In the genomic region with DNA sequence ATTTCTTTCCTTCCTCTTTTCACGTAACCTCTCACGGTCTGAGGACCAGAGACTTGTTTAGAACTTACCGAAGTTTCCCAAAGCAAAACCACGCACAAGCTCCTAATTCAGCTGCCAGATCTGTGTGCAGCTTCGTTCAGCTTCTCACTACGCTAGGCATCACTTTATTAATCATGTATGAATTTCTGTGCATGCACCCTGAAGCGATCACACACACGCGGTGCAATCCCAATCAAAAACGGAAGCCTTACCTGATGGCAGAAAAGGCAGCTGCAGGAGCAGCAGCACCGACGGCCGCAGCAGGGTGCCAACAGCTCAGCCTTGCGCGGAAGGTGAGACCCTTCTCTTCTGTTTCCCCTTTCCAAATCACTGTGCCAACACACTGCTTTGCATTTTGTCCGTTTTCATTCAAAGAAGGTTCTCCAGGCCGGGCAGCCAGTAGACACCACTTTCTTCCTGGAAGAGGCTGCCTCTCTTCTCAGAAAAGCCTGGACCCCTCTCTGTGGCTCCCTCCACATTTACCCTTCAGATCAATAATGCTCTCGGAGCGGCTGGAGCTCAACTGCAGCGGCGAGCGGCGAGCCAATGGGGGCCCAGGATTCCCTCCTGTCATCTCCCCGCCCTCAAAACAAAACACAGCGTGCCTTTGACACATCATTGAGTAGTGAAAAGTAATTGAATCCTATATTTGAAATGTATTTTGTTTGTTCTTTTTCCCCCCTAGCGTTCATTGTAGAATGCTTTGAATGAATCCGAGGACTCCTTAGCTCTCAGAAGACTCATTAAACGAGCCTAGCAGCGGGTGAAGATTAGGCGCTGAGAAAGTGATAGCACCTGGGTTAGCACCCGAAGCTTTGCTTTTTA, we compare ENCODE assay signal across 8 cellular contexts. TPM values are rescaled to one million over a fixed set of nuclear protein-coding genes. Genes with fewer than 3 reads are reported as not detected.
DNase-seq lines count a peak whose midpoint lies in the region; ATAC-seq and TF ChIP-seq lines count a peak whose summit lies in the region.

Gene CDH12, minus strand, starts transcription at position 538 of the 864 bp plus-strand sequence.

- ATAC-seq in GM18498 (IDR thresholded peaks at IDR 0.05; ENCODE audit: unreplicated experiment) (peak; percentile 51), HG03354 (IDR thresholded peaks at IDR 0.05; ENCODE audit: poor library complexity, severe bottlenecking, unreplicated experiment) (peak; percentile 55), GM19328 (IDR thresholded peaks at IDR 0.05; ENCODE audit: unreplicated experiment) (no peak), GM18505 (IDR thresholded peaks at IDR 0.05; ENCODE audit: unreplicated experiment) (no peak)

- H3K27me3 ChIP-seq in esophagus (ENCODE audit: control insufficient read depth in 1 of 2, insufficient read depth in 2 of 2, low read length in 2 of 2) (no peaks in the 10 kb centered on the region), rectal smooth muscle tissue (ENCODE audit: control insufficient read depth, insufficient read depth, low read length) (no peaks in the 10 kb centered on the region)

- peak; percentile 11; the same call in 1 of the 2 replicates for TF ChIP-seq CTCF in RWPE1 (conservative IDR thresholded peaks at IDR 0.05; ENCODE audit: low read depth)

- no peak within 1 kb of the TSS for H3K9ac ChIP-seq in rectal smooth muscle tissue (ENCODE audit: low read length)

- TF ChIP-seq POLR2A in GM18505 (IDR thresholded peaks at IDR 0.05; ENCODE audit: borderline replicate concordance, extremely low read depth, insufficient read depth, insufficient read length) = no peak

- POLR2A ChIA-PET in RWPE1 (lab: Yijun Ruan, JAX; ENCODE audit: low non-redundant PET) = no interaction called here

- H3K4me3 ChIP-seq in esophagus (ENCODE audit: low read depth in 1 of 2, low read length in 2 of 2) (peak within 1 kb of the TSS; percentile 31 to 32), rectal smooth muscle tissue (ENCODE audit: low read length) (peak within 1 kb of the TSS; percentile 47)

- H3K9me3 ChIP-seq in esophagus (ENCODE audit: control insufficient read depth in 2 of 2, insufficient read depth in 1 of 2, low read depth in 1 of 2, low read length in 1 of 2) = no peaks in the 10 kb centered on the region

- no peak within 1 kb of the TSS for H3K27ac ChIP-seq in RWPE1
- no peak within 1 kb of the TSS for H3K27ac ChIP-seq in esophagus (ENCODE audit: low read depth in 2 of 2, low read length in 1 of 2)
- H3K27ac ChIP-seq in rectal smooth muscle tissue (ENCODE audit: low read depth, low read length) = no peak within 1 kb of the TSS

- 3 to 4% methylated on average over 31 of the region's 31 CpGs for WGBS in esophagus, 2 donors

- no peaks in the 10 kb centered on the region for H3K36me3 ChIP-seq in esophagus (ENCODE audit: control insufficient read depth in 2 of 2, insufficient read depth in 2 of 2, low read length in 1 of 2)
- no peaks in the 10 kb centered on the region for H3K36me3 ChIP-seq in rectal smooth muscle tissue (ENCODE audit: control insufficient read depth, insufficient read depth, low read length)

- DNase-seq in RWPE1 (ENCODE audit: low spot score) (peak; percentile 21), NCI-H1694 treated with DMSO at 0.1 percent for 48 hours (lab: John Stamatoyannopoulos, UW) (no peak)

- H3K4me1 ChIP-seq in esophagus (ENCODE audit: control insufficient read depth in 2 of 2, insufficient read depth in 2 of 2, low read length in 1 of 2) = peaks cover 0 to 4% of the 10 kb centered on the region in 2 donors
- no peaks in the 10 kb centered on the region for H3K4me1 ChIP-seq in rectal smooth muscle tissue (ENCODE audit: control insufficient read depth, insufficient read depth, low read length)

- CTCF ChIA-PET in RWPE1 (lab: Yijun Ruan, JAX) = no interaction called here

RNA-seq across cellular contexts. Expression of gene CDH12, which starts in this region (rescaled TPM):
- polyA plus RNA-seq in esophagus = under 1 TPM in 1 of 2 donors, not detected in 1; 0.01 TPM

Comparison
In these comparisons a context has a peak if more than half of its experiments do, and no peak if none do; other contexts are left out.
1. ATAC-seq: peak in GM18498 (single experiment) and HG03354 (single experiment); none in GM19328 (single experiment) and GM18505 (single experiment).